Comparison of ENCODE assay signal across 8 cellular contexts in the genomic region with DNA sequence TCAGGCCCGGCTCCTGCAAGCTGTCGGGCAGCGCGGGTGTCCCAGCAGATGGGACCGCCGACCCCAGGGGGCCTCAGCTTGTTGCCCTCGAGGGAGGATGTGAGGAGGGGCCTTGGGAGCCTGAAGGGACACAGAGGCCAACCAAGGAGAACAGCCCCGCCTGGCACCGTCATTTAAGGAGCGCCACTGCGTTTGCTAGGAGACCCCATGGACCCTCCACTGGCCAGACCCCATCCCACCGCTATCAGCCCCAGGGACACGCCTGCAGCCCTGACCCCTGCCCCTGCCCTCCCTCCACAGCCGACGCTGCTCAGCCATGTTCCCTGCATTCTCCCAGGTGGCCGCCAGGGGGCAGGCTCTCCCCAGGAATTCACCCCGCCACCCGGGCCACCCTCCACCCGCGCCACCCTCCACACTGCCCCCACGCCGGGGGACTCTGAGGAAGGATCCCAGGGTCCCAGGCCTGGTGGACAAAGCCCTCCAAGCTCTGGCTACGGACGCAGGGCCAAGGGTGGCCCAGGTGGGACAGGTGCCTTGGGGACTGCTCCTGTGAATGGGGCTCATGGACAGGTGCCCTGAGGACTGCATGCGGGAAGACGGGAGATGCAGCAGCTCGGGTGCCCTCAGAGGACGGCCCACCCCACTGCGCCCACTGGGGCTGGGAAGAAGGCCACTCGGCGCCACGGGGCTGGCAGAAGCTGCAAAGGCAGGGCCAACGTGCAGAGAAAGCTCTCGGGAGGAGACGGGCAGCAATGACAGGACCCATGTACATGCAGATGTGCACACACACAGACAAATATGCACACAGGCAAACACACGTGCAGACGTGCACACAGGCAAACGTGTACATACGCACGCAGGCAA. TPM values are rescaled to one million over a fixed set of nuclear protein-coding genes. Genes with fewer than 3 reads are reported as not detected.
A peak's percentile ranks its signal among the peaks of the same experiment; 100 is the strongest.
DNase-seq lines count a peak whose midpoint lies in the region; ATAC-seq and TF ChIP-seq lines count a peak whose summit lies in the region.

No MANE protein-coding gene starts in this region.

- H2AFZ ChIP-seq in OCI-LY7 (ENCODE audit: low read length) (peak overlapping the region; percentile 43; the same call in 1 of the 2 replicates), trophoblast cell (ENCODE audit: insufficient read depth, low read length, poor library complexity) (no peak overlapping the region)

- no peak overlapping the region for H3K18ac ChIP-seq in trophoblast cell (ENCODE audit: low read length)

- H3K9me2 ChIP-seq in OCI-LY7 (ENCODE audit: insufficient read depth, low read length): no peaks in the 10 kb centered on the region

- H3K4me1 ChIP-seq in OCI-LY7 (ENCODE audit: insufficient read depth, low read length, poor library complexity, severe bottlenecking) (peaks cover 25% of the 10 kb centered on the region), foreskin keratinocyte (no peaks in the 10 kb centered on the region), trophoblast cell (ENCODE audit: control insufficient read depth in 1 of 2, insufficient read depth in 2 of 2, low read length in 2 of 2) (peaks cover 12 to 21% of the 10 kb centered on the region in 2 experiments), upper lobe of left lung (peaks cover 17 to 36% (median 21%) of the 10 kb centered on the region in 4 donors)

- H2AK5ac ChIP-seq in trophoblast cell (ENCODE audit: low read length): no peak overlapping the region

- H4K12ac ChIP-seq in trophoblast cell (ENCODE audit: low read depth, low read length): no peak overlapping the region

- ATAC-seq in foreskin keratinocyte (peak; percentile 10), upper lobe of left lung (ENCODE audit: low FRiP score in 2 of 2) (peak; percentile 73 to 76)

- no peak overlapping the region for H2BK120ac ChIP-seq in trophoblast cell (ENCODE audit: insufficient read depth, low read length, poor library complexity)

- no peak overlapping the region for H3K14ac ChIP-seq in trophoblast cell (ENCODE audit: low read length)

- no peak for TF ChIP-seq EP300 in upper lobe of left lung (IDR thresholded peaks at IDR 0.05)

- no TSS peak for BruUV-seq in OCI-LY7 (replicated peaks; lab: Mats Ljungman, UMichigan)

- H3K4me2 ChIP-seq in OCI-LY7 (ENCODE audit: low read length) (peak overlapping the region; percentile 94), trophoblast cell (ENCODE audit: low read length) (no peak overlapping the region)

- no peak overlapping the region for H4K91ac ChIP-seq in trophoblast cell (ENCODE audit: low read depth, low read length)

- POLR2A ChIA-PET in OCI-LY7 (lab: Charles Lee): no interaction called here

- peak overlapping the region; percentile 68 for H3K27ac ChIP-seq in OCI-LY7 (ENCODE audit: low read depth, low read length, poor library complexity, severe bottlenecking)
- H3K27ac ChIP-seq in foreskin keratinocyte: no peak overlapping the region
- no peak overlapping the region for H3K27ac ChIP-seq in trophoblast cell (ENCODE audit: low read depth, low read length)
- H3K27ac ChIP-seq in upper lobe of left lung: peak overlapping the region in 1 of 4 donors; percentile 33

- CTCF ChIA-PET in OCI-LY7 (lab: Charles Lee; ENCODE audit: unreplicated experiment): no interaction called here

- peak overlapping the region; percentile 4 for H3K9ac ChIP-seq in trophoblast cell (ENCODE audit: low read length)

- H3K27me3 ChIP-seq in foreskin keratinocyte (no peaks in the 10 kb centered on the region), trophoblast cell (ENCODE audit: insufficient read depth, low read length) (no peaks in the 10 kb centered on the region), upper lobe of left lung (no peaks in the 10 kb centered on the region)

- TF ChIP-seq POLR2A in upper lobe of left lung (IDR thresholded peaks at IDR 0.05): no peak

- no CpG with 5 or more reads among the region's 40 CpGs for WGBS in trophoblast cell (ENCODE audit: extremely low coverage, insufficient coverage, insufficient read length)
- 46 to 89% methylated on average over 12 to 38 of the region's 40 CpGs for WGBS in upper lobe of left lung, 2 donors

- H3K4ac ChIP-seq in trophoblast cell (ENCODE audit: low read depth, low read length): no peak overlapping the region

- H3K9me3 ChIP-seq in OCI-LY7 (ENCODE audit: low read length) (no peaks in the 10 kb centered on the region), trophoblast cell (ENCODE audit: insufficient read depth, low read depth, low read length) (peaks cover 2% of the 10 kb centered on the region), upper lobe of left lung (no peaks in the 10 kb centered on the region)

- no peak overlapping the region for H3K23ac ChIP-seq in trophoblast cell (ENCODE audit: low read length)

- peaks cover 13% of the 10 kb centered on the region for H3K79me1 ChIP-seq in trophoblast cell (ENCODE audit: low read length)

- peak overlapping the region; percentile 58 for H3K4me3 ChIP-seq in OCI-LY7 (ENCODE audit: low read depth, low read length, poor library complexity, severe bottlenecking)
- peak overlapping the region; percentile 42 for H3K4me3 ChIP-seq in trophoblast cell (ENCODE audit: low read depth, low read length)
- H3K4me3 ChIP-seq in upper lobe of left lung: no peak overlapping the region

- DNase-seq in NCI-H2029 (lab: John Stamatoyannopoulos, UW) (peak; percentile 6), NCI-H2029 treated with DMSO at 0.1 percent for 48 hours (lab: John Stamatoyannopoulos, UW) (no peak), OCI-LY7 (ENCODE audit: low spot score) (peak; percentile 55), foreskin keratinocyte (no peak), trophoblast cell (peak in 1 of 2 donors; percentile 55), upper lobe of left lung (peak; percentile 58 to 92), NCI-H2081 treated with DMSO at 0.1 percent for 48 hours (lab: John Stamatoyannopoulos, UW) (no peak)
- peak; percentile 69 to 77 for DNase-seq in activated T-helper 1 cell treated with anti-CD3 and anti-CD28 coated beads, Interleukin-2, amount 50 U/mL, for 16 hours (ENCODE audit: low read depth in 1 of 2, low spot score in 1 of 2)

- H2BK5ac ChIP-seq in trophoblast cell (ENCODE audit: low read depth, low read length, poor library complexity): no peak overlapping the region

- H4K20me1 ChIP-seq in OCI-LY7 (ENCODE audit: insufficient read depth, low read length): no peaks in the 10 kb centered on the region

- peak overlapping the region; percentile 27 for H4K8ac ChIP-seq in trophoblast cell (ENCODE audit: low read depth, low read length)

- intact Hi-C loops in OCI-LY7 (cut with micrococcal nuclease; ENCODE audit: unreplicated experiment): loop anchor here (1.0 kb wide), 2 partner anchors 34 to 40 kb away; partner anchors contain the start of gene PIP5K1C

- H2BK12ac ChIP-seq in trophoblast cell (ENCODE audit: low read length): no peak overlapping the region

- no peaks in the 10 kb centered on the region for H3K79me2 ChIP-seq in OCI-LY7 (ENCODE audit: insufficient read depth, low read depth, low read length)
- peaks cover 3% of the 10 kb centered on the region for H3K79me2 ChIP-seq in trophoblast cell (ENCODE audit: control insufficient read depth, insufficient read depth, low read length, poor library complexity)

- H3K36me3 ChIP-seq in OCI-LY7 (ENCODE audit: insufficient read depth, low read length): peaks cover 3% of the 10 kb centered on the region; the same call in 1 of the 2 replicates
- H3K36me3 ChIP-seq in trophoblast cell (ENCODE audit: control insufficient read depth in 1 of 2, insufficient read depth in 2 of 2, low read length in 2 of 2): peaks cover 40 to 46% of the 10 kb centered on the region in 2 experiments
- peaks cover 0 to 55% (median 31%) of the 10 kb centered on the region in 4 donors for H3K36me3 ChIP-seq in upper lobe of left lung

- TF ChIP-seq CTCF in OCI-LY7 (conservative IDR thresholded peaks at IDR 0.05; ENCODE audit: low read length) (peak; percentile 88), foreskin keratinocyte (conservative IDR thresholded peaks at IDR 0.05) (peak; percentile 87), upper lobe of left lung (IDR thresholded peaks at IDR 0.05) (peak; percentile 93 to 98 (median 96))

RNA-seq across cellular contexts. Expression of gene PIP5K1C, which starts 34.4 kb away (rescaled TPM):
- total RNA-seq in OCI-LY7 (2014; rRNA removed; shearing (Covaris generic)): 6.3 and 7.6 TPM in 2 replicates
- total RNA-seq in OCI-LY7 (2022): 13.7 and 15.1 TPM in 2 replicates
- 15.5 and 16.3 TPM in 2 replicates for total RNA-seq in foreskin keratinocyte
- 10.0 and 11.6 TPM in 2 replicates for polyA plus RNA-seq in foreskin keratinocyte
- 36.1 and 36.6 TPM in 2 replicates for polyA plus RNA-seq in trophoblast cell (2013)
- 10 to 100 TPM; 24.6 to 64.1 (median 43.1) TPM for total RNA-seq in upper lobe of left lung

RNA-seq across cellular contexts. Expression of gene CACTIN, which starts 39.3 kb away (rescaled TPM):
- 35.9 and 38.6 TPM in 2 replicates for total RNA-seq in OCI-LY7 (2014; rRNA removed; shearing (Covaris generic))
- total RNA-seq in OCI-LY7 (2022): 33.0 and 34.2 TPM in 2 replicates
- total RNA-seq in foreskin keratinocyte: 23.7 and 26.1 TPM in 2 replicates
- polyA plus RNA-seq in foreskin keratinocyte: 17.9 and 18.0 TPM in 2 replicates
- polyA plus RNA-seq in trophoblast cell (2013): 25.6 and 26.4 TPM in 2 replicates
- 10 to 100 TPM; 21.5 to 97.4 (median 25.5) TPM for total RNA-seq in upper lobe of left lung

RNA-seq across cellular contexts. Expression of gene TJP3, which starts 42.3 kb away (rescaled TPM):
- 0.69 and 1.8 TPM in 2 replicates for total RNA-seq in OCI-LY7 (2014; rRNA removed; shearing (Covaris generic))
- total RNA-seq in OCI-LY7 (2022) (1.8 and 2.3 TPM in 2 replicates), foreskin keratinocyte (not detected in 2 replicates), upper lobe of left lung (10 to 100 TPM; 27.2 to 94.3 (median 55.5) TPM)
- polyA plus RNA-seq in foreskin keratinocyte: not detected in 2 replicates
- polyA plus RNA-seq in trophoblast cell (2013): 117 and 137 TPM in 2 replicates

RNA-seq across cellular contexts. Expression of gene TBXA2R, which starts 59.2 kb away (rescaled TPM):
- not detected in 2 replicates for total RNA-seq in OCI-LY7 (2014; rRNA removed; shearing (Covaris generic))
- not detected in 2 replicates for total RNA-seq in OCI-LY7 (2022)
- total RNA-seq in foreskin keratinocyte: 0.46 and 0.82 TPM in 2 replicates
- 0.62 and 0.91 TPM in 2 replicates for polyA plus RNA-seq in foreskin keratinocyte
- 0.59 and 0.71 TPM in 2 replicates for polyA plus RNA-seq in trophoblast cell (2013)
- 1 to 10 TPM in 5 of 6 donors, under 1 TPM in 1; 0.49 to 7.0 (median 2.6) TPM for total RNA-seq in upper lobe of left lung

Comparison
In these comparisons a context has a peak if more than half of its experiments do, and no peak if none do; other contexts are left out.
1. DNase-seq: peak in NCI-H2029 (single experiment), OCI-LY7 (single experiment), activated T-helper 1 cell treated with anti-CD3 and anti-CD28 coated beads, Interleukin-2, amount 50 U/mL, for 16 hours (2 of 2) and upper lobe of left lung (2 of 2); none in NCI-H2029 treated with DMSO at 0.1 percent for 48 hours (single experiment), foreskin keratinocyte (0 of 2) and NCI-H2081 treated with DMSO at 0.1 percent for 48 hours (single experiment).
2. H3K4me3 ChIP-seq: peak in OCI-LY7 (single experiment) and trophoblast cell (single experiment); none in upper lobe of left lung (0 of 4).
3. RNA of gene TJP3, which starts 42.3 kb away (total RNA-seq): 27.2 to 94.3 TPM in upper lobe of left lung; 0.69 to 2.3 TPM in OCI-LY7 and not detected in foreskin keratinocyte; every median in the first group is over 4 times any median in the second.
4. Peak in every context shown above with its lines, with median percentiles within 50 percentile points of each other: CTCF ChIP-seq.